ENCODE assay signal across 8 cellular contexts in genomic region chr12:55965941-55966407, GRCh38. TPM values are rescaled to one million over a fixed set of nuclear protein-coding genes. Genes with fewer than 3 reads are reported as not detected.
DNase-seq lines count a peak whose midpoint lies in the region; ATAC-seq and TF ChIP-seq lines count a peak whose summit lies in the region.

PMEL (minus strand) TSS chr12:55966042; CDS start chr12:55966011, 31 bp downstream.

- H3K4me1 ChIP-seq in adrenal gland (replicated peaks in 1 of 2) (peaks cover 6 to 11% of the 10 kb centered on the region in 2 donors), iPS-18a (ENCODE audit: control insufficient read depth, low read depth, low read length) (peaks cover 13% of the 10 kb centered on the region)

- peaks cover 6% of the 10 kb centered on the region; the same call in 1 of the 2 replicates for H3K36me3 Mint-ChIP-seq in HFFc6 (ENCODE audit: low read depth)
- peaks cover 9 to 18% of the 10 kb centered on the region in 2 donors for H3K36me3 Mint-ChIP-seq in stimulated activated naive B cell treated with anti-CD40 and anti-IgM and Interleukin-4, amounts not matched to agents 10 μg/mL and 1 μg/mL and 100 μg/mL, for 72 hours

- DNase-seq in ACHN (peak; percentile 20), HFFc6 (no peak), adrenal gland (peak in 1 of 7 donors; percentile 19), GM19238 (ENCODE audit: insufficient read length, low spot score) (no peak), HPDE6-E6E7 (ENCODE audit: extremely low spot score) (no peak), GM13977 (ENCODE audit: low spot score) (no peak)
- DNase-seq in stimulated activated naive B cell treated with anti-CD40 and anti-IgM and Interleukin-4, amounts not matched to agents 10 μg/mL and 1 μg/mL and 100 μg/mL, for 72 hours, result no peak

- H3K4me1 Mint-ChIP-seq in HFFc6 (ENCODE audit: low read depth), result peaks cover 41% of the 10 kb centered on the region
- H3K4me1 Mint-ChIP-seq in stimulated activated naive B cell treated with anti-CD40 and anti-IgM and Interleukin-4, amounts not matched to agents 10 μg/mL and 1 μg/mL and 100 μg/mL, for 72 hours, result peaks cover 23 to 35% of the 10 kb centered on the region in 2 donors

- H3K9me3 ChIP-seq in adrenal gland (replicated peaks in 1 of 3) (no peaks in the 10 kb centered on the region), iPS-18a (ENCODE audit: control insufficient read depth, low read depth, low read length) (no peaks in the 10 kb centered on the region)

- H3K27me3 ChIP-seq in adrenal gland (no peaks in the 10 kb centered on the region), iPS-18a (ENCODE audit: control insufficient read depth, insufficient read depth, low read length) (no peaks in the 10 kb centered on the region)

- TF ChIP-seq POLR2A in adrenal gland (IDR thresholded peaks at IDR 0.05), result no peak

- H3K4me3 Mint-ChIP-seq in HFFc6, result peak within 1 kb of the TSS; percentile 97
- H3K4me3 Mint-ChIP-seq in stimulated activated naive B cell treated with anti-CD40 and anti-IgM and Interleukin-4, amounts not matched to agents 10 μg/mL and 1 μg/mL and 100 μg/mL, for 72 hours, result peak within 1 kb of the TSS; percentile 94 to 97

- intact Hi-C loops in adrenal gland (cut with DNase I), result no loop called here

- H3K27ac Mint-ChIP-seq in HFFc6, result peak within 1 kb of the TSS; percentile 91
- H3K27ac Mint-ChIP-seq in stimulated activated naive B cell treated with anti-CD40 and anti-IgM and Interleukin-4, amounts not matched to agents 10 μg/mL and 1 μg/mL and 100 μg/mL, for 72 hours, result peak within 1 kb of the TSS; percentile 96

- TF ChIP-seq CTCF in HFFc6 (IDR thresholded peaks at IDR 0.05), result no peak
- no peak for TF ChIP-seq CTCF in adrenal gland (IDR thresholded peaks at IDR 0.05)
- no peak for TF ChIP-seq CTCF in GM13977 (IDR thresholded peaks at IDR 0.05; ENCODE audit: extremely low read depth, insufficient read depth, missing control alignments)

- H3K27me3 Mint-ChIP-seq in HFFc6 (ENCODE audit: insufficient read depth), result no peaks in the 10 kb centered on the region; the same call in none of the 2 replicates
- no peaks in the 10 kb centered on the region for H3K27me3 Mint-ChIP-seq in stimulated activated naive B cell treated with anti-CD40 and anti-IgM and Interleukin-4, amounts not matched to agents 10 μg/mL and 1 μg/mL and 100 μg/mL, for 72 hours

- peak within 1 kb of the TSS; percentile 79 for H3K9ac ChIP-seq in iPS-18a (ENCODE audit: low read length)

- peak within 1 kb of the TSS in 4 of 5 donors; percentile 46 to 88 (median 66) for H3K27ac ChIP-seq in adrenal gland
- H3K27ac ChIP-seq in iPS-18a (ENCODE audit: low read length), result peak within 1 kb of the TSS; percentile 40

- H3K4me3 ChIP-seq in adrenal gland, result peak within 1 kb of the TSS; percentile 21 to 77 (median 39)
- peak within 1 kb of the TSS; percentile 88 for H3K4me3 ChIP-seq in iPS-18a (ENCODE audit: low read length)

- H3K36me3 ChIP-seq in adrenal gland (replicated peaks in 1 of 2), result no peaks in the 10 kb centered on the region
- peaks cover 22% of the 10 kb centered on the region for H3K36me3 ChIP-seq in iPS-18a (ENCODE audit: control insufficient read depth, low read depth, low read length)

- WGBS in adrenal gland, 4 donors, result 4 to 16% (median 11%) methylated on average over 4 of the region's 4 CpGs

- ATAC-seq in stimulated activated naive B cell treated with anti-CD40 and anti-IgM and Interleukin-4, amounts not matched to agents 10 μg/mL and 1 μg/mL and 100 μg/mL, for 72 hours (replicated peaks), result peak; percentile 10 to 28

- H3K9me3 Mint-ChIP-seq in HFFc6, result no peaks in the 10 kb centered on the region
- no peaks in the 10 kb centered on the region for H3K9me3 Mint-ChIP-seq in stimulated activated naive B cell treated with anti-CD40 and anti-IgM and Interleukin-4, amounts not matched to agents 10 μg/mL and 1 μg/mL and 100 μg/mL, for 72 hours

- in situ Hi-C loops in ACHN (cut with HindIII; ENCODE audit: low pct_ligation_motif_present, low pct_unique_long_range_greater_than_20kb, low sequenced_read_pairs), result no loop called here
- in situ Hi-C loops in GM13977 (cut with MboI; ENCODE audit: low pct_unique_long_range_greater_than_20kb, low sequenced_read_pairs, unreplicated experiment), result no loop called here

RNA-seq across cellular contexts. Expression of gene PMEL, which starts in this region (rescaled TPM):
- total RNA-seq in HFFc6 (2021; fragmentation: NEBNext Ultra II Directional; extraction: Animal tissue kit (Norgen Biotek cat#: 25700)), result 1 to 10 TPM in 1 of 6 experiments, under 1 TPM in 5; 0.47 to 1.3 (median 0.59) TPM
- total RNA-seq in adrenal gland, result 1 to 10 TPM in 5 of 8 donors, under 1 TPM in 2, not detected in 1; 0.35 to 3.8 (median 1.3) TPM
- polyA plus RNA-seq in adrenal gland, result 1 to 10 TPM in 2 of 3 donors, under 1 TPM in 1; 0.77 to 1.5 (median 1.0) TPM
